ENCODE assay signal across 1 cellular context in genomic region chr10:2079603-2080078, GRCh38.
A peak's percentile ranks its signal among the peaks of the same experiment; 100 is the strongest.
TF ChIP-seq lines count a peak whose summit lies in the region.

No MANE protein-coding gene starts in this region.

TF ChIP-seq in GM12878, 131 proteins besides CTCF, POLR2A, EP300 and RAD21 (continued from another document):
- TF ChIP-seq ATF7 (IDR thresholded peaks at IDR 0.05; ENCODE audit: low read depth) (0 out of 2 replicates have a peak, but pooled peaks have one; percentile 37), HDAC6 (IDR thresholded peaks at IDR 0.05; ENCODE audit: unreplicated experiment) (no peak), POU2F2 (IDR thresholded peaks at IDR 0.05; ENCODE audit: borderline replicate concordance, low read depth, low read length) (no peak), CBFB (IDR thresholded peaks at IDR 0.05; ENCODE audit: low read depth) (no peak), MEF2B (IDR thresholded peaks at IDR 0.05; ENCODE audit: partially characterized antibody, poor library complexity, severe bottlenecking) (peak; percentile 19), RCOR1 (conservative IDR thresholded peaks at IDR 0.05; ENCODE audit: low read depth, low read length) (no peak), BHLHE40 (IDR thresholded peaks at IDR 0.05; ENCODE audit: borderline replicate concordance in 1 of 2, low read depth in 2 of 2, low read length in 1 of 2) (no peak), RAD51 (IDR thresholded peaks at IDR 0.05) (no peak), CEBPB (IDR thresholded peaks at IDR 0.05; ENCODE audit: borderline replicate concordance in 1 of 2, low read depth in 2 of 2, low read length in 2 of 2) (no peak), MAX (IDR thresholded peaks at IDR 0.05; ENCODE audit: low read depth, low read length) (no peak), TCF7 (IDR thresholded peaks at IDR 0.05; ENCODE audit: borderline replicate concordance) (no peak), ZNF24 (IDR thresholded peaks at IDR 0.05) (no peak), SRF (IDR thresholded peaks at IDR 0.05; ENCODE audit: low read depth in 2 of 2, low read length in 2 of 2) (no peak), EGR1 (IDR thresholded peaks at IDR 0.05; ENCODE audit: borderline replicate concordance in 1 of 2, low read depth in 2 of 2, low read length in 2 of 2) (no peak), RBBP5 (conservative IDR thresholded peaks at IDR 0.05) (no peak), CHD1 (IDR thresholded peaks at IDR 0.05; ENCODE audit: low read depth, low read length) (no peak), DPF2 (IDR thresholded peaks at IDR 0.05) (peak; percentile 44; the same call in 1 of the 2 replicates), JUND (IDR thresholded peaks at IDR 0.05; ENCODE audit: low read depth, low read length) (no peak), E4F1 (IDR thresholded peaks at IDR 0.05; ENCODE audit: borderline replicate concordance, partially characterized antibody) (no peak), SREBF2 (IDR thresholded peaks at IDR 0.05; ENCODE audit: low read length) (no peak), NFXL1 (IDR thresholded peaks at IDR 0.05; ENCODE audit: borderline replicate concordance) (no peak), HDAC2 (IDR thresholded peaks at IDR 0.05) (no peak), ASH2L (IDR thresholded peaks at IDR 0.05; ENCODE audit: borderline replicate concordance, low read depth) (no peak), CBX3 (IDR thresholded peaks at IDR 0.05; ENCODE audit: borderline replicate concordance, low read depth) (no peak), ZNF207 (IDR thresholded peaks at IDR 0.05; ENCODE audit: borderline replicate concordance) (no peak), ZNF384 (IDR thresholded peaks at IDR 0.05; ENCODE audit: borderline replicate concordance, low read depth, low read length) (no peak), STAT3 (IDR thresholded peaks at IDR 0.05; ENCODE audit: low read depth, low read length) (no peak)
- TF ChIP-seq, protein P1, sequence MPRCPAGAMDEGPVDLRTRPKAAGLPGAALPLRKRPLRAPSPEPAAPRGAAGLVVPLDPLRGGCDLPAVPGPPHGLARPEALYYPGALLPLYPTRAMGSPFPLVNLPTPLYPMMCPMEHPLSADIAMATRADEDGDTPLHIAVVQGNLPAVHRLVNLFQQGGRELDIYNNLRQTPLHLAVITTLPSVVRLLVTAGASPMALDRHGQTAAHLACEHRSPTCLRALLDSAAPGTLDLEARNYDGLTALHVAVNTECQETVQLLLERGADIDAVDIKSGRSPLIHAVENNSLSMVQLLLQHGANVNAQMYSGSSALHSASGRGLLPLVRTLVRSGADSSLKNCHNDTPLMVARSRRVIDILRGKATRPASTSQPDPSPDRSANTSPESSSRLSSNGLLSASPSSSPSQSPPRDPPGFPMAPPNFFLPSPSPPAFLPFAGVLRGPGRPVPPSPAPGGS (IDR thresholded peaks at IDR 0.05; ENCODE audit: borderline replicate concordance, insufficient read depth, low read depth, low read length, poor library complexity, severe bottlenecking): no peak
